In genomic region chr7:100867040-100867795, GRCh38 we compare ENCODE assay signal across 8 cellular contexts. TPM values are rescaled to one million over a fixed set of nuclear protein-coding genes. Genes with fewer than 3 reads are reported as not detected.
DNase-seq lines count a peak whose midpoint lies in the region; ATAC-seq and TF ChIP-seq lines count a peak whose summit lies in the region.

TSS of gene TRIP6 (plus strand) at chr7:100867387. CDS start at chr7:100867498, 111 bp downstream.

- H3K4me3 ChIP-seq in coronary artery = peak within 1 kb of the TSS; percentile 85
- H3K4me3 ChIP-seq in BE2C (ENCODE audit: low read depth, low read length) = no peak within 1 kb of the TSS

- H3K27me3 ChIP-seq in BE2C = no peaks in the 10 kb centered on the region

- peak; percentile 25 for TF ChIP-seq POLR2A in GM10847 (IDR thresholded peaks at IDR 0.05; ENCODE audit: extremely low read depth, insufficient read length)

- peak within 1 kb of the TSS; percentile 85 for H3K4me3 Mint-ChIP-seq in activated B cell treated with CpG ODN at 0.5 μM for 24 hours

- H3K4me1 Mint-ChIP-seq in activated B cell treated with CpG ODN at 0.5 μM for 24 hours = peaks cover 22% of the 10 kb centered on the region

- peak within 1 kb of the TSS; percentile 85 for H3K27ac Mint-ChIP-seq in activated B cell treated with CpG ODN at 0.5 μM for 24 hours

- H3K27ac ChIP-seq in coronary artery = peak within 1 kb of the TSS; percentile 95 to 98

- POLR2A ChIA-PET in activated B cell treated with CpG ODN at 0.5 μM for 24 hours (lab: Charles Lee) = interaction anchor here (0.5 to 1.5 kb wide), 6 partner anchors 8 to 438 kb away, joined by 3 to 15 read pairs (median 6); partner anchors contain the start of genes FBXO24, LRCH4, SLC12A9 and SRRT

- no peaks in the 10 kb centered on the region for H3K9me3 Mint-ChIP-seq in activated B cell treated with CpG ODN at 0.5 μM for 24 hours

- no peaks in the 10 kb centered on the region; the same call in 1 of the 2 replicates for H3K36me3 ChIP-seq in BE2C

- peaks cover 9% of the 10 kb centered on the region for H3K4me1 ChIP-seq in BE2C

- CTCF ChIA-PET in activated B cell treated with CpG ODN at 0.5 μM for 24 hours (lab: Charles Lee) = no interaction called here

- H3K9me3 ChIP-seq in BE2C = no peaks in the 10 kb centered on the region

- ATAC-seq in activated B cell treated with CpG ODN at 0.5 μM for 24 hours (ENCODE audit: low read depth) = peak; percentile 59
- ATAC-seq in left colon = peak; percentile 53

- TF ChIP-seq CTCF in activated B cell treated with CpG ODN at 0.5 μM for 24 hours (IDR thresholded peaks at IDR 0.05) (no peak), coronary artery (IDR thresholded peaks at IDR 0.05) (no peak), BE2C (IDR thresholded peaks at IDR 0.05; ENCODE audit: low read depth, low read length) (no peak)

- H3K36me3 Mint-ChIP-seq in activated B cell treated with CpG ODN at 0.5 μM for 24 hours (ENCODE audit: low read depth) = peaks cover 30% of the 10 kb centered on the region

- DNase-seq in HT1080 (ENCODE audit: low read depth) = peak; percentile 93
- no peak for DNase-seq in activated B cell treated with CpG ODN at 0.5 μM for 24 hours
- DNase-seq in coronary artery (ENCODE audit: low spot score) = peak; percentile 95
- peak; percentile 86 to 87 for DNase-seq in left colon
- DNase-seq in stimulated activated CD4-positive, alpha-beta T cell treated with anti-CD3 and anti-CD28 coated beads, Interleukin-1b, Interleukin-23, amount 100 ng/mL, for 24 hours (ENCODE audit: low read depth in 4 of 4, low spot score in 1 of 4) = peak in 3 of 4 experiments; percentile 36 to 65 (median 52)
- no peak for DNase-seq in BE2C
- DNase-seq in COLO668 (lab: John Stamatoyannopoulos, UW; ENCODE audit: unreplicated experiment) = no peak

- no peaks in the 10 kb centered on the region for H3K27me3 Mint-ChIP-seq in activated B cell treated with CpG ODN at 0.5 μM for 24 hours

- intact Hi-C loops in activated B cell treated with CpG ODN at 0.5 μM for 24 hours (cut with micrococcal nuclease) = loop anchor here (1.0 kb wide), 1 partner anchor 14 kb away; no protein-coding TSS in a partner anchor
- intact Hi-C loops in left colon (cut with DNase I, micrococcal nuclease) = no loop called here

RNA-seq across cellular contexts. Expression of gene TRIP6, which starts in this region (rescaled TPM):
- 164 and 171 TPM in 2 replicates for total RNA-seq in HT1080 (2014; rRNA removed; shearing (Covaris generic))
- polyA plus RNA-seq in HT1080 (2015; cell fraction: cytosol; rRNA removed) = 178 and 186 TPM in 2 replicates
- polyA plus RNA-seq in HT1080 (2015; cell fraction: nucleus; rRNA removed) = 209 and 215 TPM in 2 replicates
- total RNA-seq in activated B cell treated with CpG ODN at 0.5 μM for 24 hours = 12.6 and 16.9 TPM in 2 replicates
- 10 to 100 TPM; 18.6 to 21.4 TPM for total RNA-seq in left colon
- polyA plus RNA-seq in BE2C (2012; ENCODE audit: insufficient read depth, insufficient read length, low read depth) = 4.3 TPM

Comparison
In these comparisons a context has a peak if more than half of its experiments do, and no peak if none do; other contexts are left out.
1. DNase-seq: peak in HT1080 (single experiment), coronary artery (single experiment), left colon (2 of 2) and stimulated activated CD4-positive, alpha-beta T cell treated with anti-CD3 and anti-CD28 coated beads, Interleukin-1b, Interleukin-23, amount 100 ng/mL, for 24 hours (3 of 4); none in activated B cell treated with CpG ODN at 0.5 μM for 24 hours (single experiment), BE2C (single experiment) and COLO668 (single experiment).